24 cellular contexts compared by ENCODE assay signal in the genomic region with DNA sequence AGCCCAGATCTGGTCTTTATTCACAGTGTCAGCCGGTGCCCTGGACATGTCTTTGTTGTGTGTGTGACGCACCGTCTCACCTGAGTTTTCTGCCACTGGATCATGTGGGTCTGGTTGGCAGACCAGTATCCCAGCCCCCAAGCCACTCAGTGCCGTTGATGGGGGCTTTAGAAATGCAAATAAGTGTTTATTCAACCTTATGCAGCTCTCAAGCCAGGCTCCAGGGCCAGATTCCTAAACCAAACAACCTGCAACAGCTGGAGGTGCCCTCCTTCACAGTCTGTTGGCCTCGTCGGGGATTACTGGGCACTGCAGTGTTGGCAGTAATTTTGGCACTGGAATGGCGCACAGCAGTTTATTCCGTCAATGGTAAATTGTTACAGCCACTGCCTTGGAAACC. TPM values are rescaled to one million over a fixed set of nuclear protein-coding genes. Genes with fewer than 3 reads are reported as not detected.
A peak's percentile ranks its signal among the peaks of the same experiment; 100 is the strongest.
DNase-seq lines count a peak whose midpoint lies in the region; TF ChIP-seq lines count a peak whose summit lies in the region.
"Had no signal": no experiment of that assay in that cellular context is flagged by ENCODE, and none has a peak within 500 bp of the region (broad histone marks: within the 10 kb centered on the region; RNA-seq: fewer than 3 reads in every experiment).

No MANE protein-coding gene starts in this region.

- no peaks in the 10 kb centered on the region for H3K9me3 ChIP-seq in endodermal cell (ENCODE audit: control insufficient read depth, low read length)
- H3K9me3 ChIP-seq in hepatocyte (ENCODE audit: low read depth) = no peaks in the 10 kb centered on the region
- H3K9me3 ChIP-seq: Caco-2, heart right ventricle, prostate gland, stomach had no signal

- WGBS in endodermal cell (ENCODE audit: insufficient coverage in 1 of 2, insufficient read length in 1 of 2), 2 experiments = 70 to 81% methylated on average over 7 to 8 of the region's 8 CpGs
- 61% methylated on average over 8 of the region's 8 CpGs for WGBS in hepatocyte (ENCODE audit: low lambda C conversion rate, missing lambda C conversion rate)

- H3K27ac ChIP-seq in endodermal cell (ENCODE audit: low read depth, low read length) = peak overlapping the region; percentile 79
- no peak overlapping the region for H3K27ac ChIP-seq in hepatocyte
- H3K27ac ChIP-seq: 22Rv1, prostate gland had no signal

- H3K36me3 Mint-ChIP-seq in endodermal cell (ENCODE audit: low read depth) = peaks cover 49% of the 10 kb centered on the region
- no peaks in the 10 kb centered on the region for H3K36me3 Mint-ChIP-seq in nephron (ENCODE audit: low read depth)
- H3K36me3 Mint-ChIP-seq: activated naive CD4-positive, alpha-beta T cell treated with anti-CD3 and anti-CD28 coated beads, Interleukin-2, amount 10 ng/mL, durations not matched to agents 7 days and 5 days; natural killer cell treated with Interleukin-12 subunit alpha and Interleukin-12 subunit beta and Interleukin-15 and Interleukin-18, amount 100 ng/mL, for 72 hours had no signal

- DNase-seq in DMS 273 (lab: John Stamatoyannopoulos, UW; ENCODE audit: unreplicated experiment) (peak; percentile 34), DMS 273 treated with DMSO at 0.1 percent for 48 hours (lab: John Stamatoyannopoulos, UW) (no peak), NCI-H1092 treated with DMSO at 0.1 percent for 48 hours (lab: John Stamatoyannopoulos, UW) (peak; percentile 20), endodermal cell (peak; percentile 90), dedifferentiated amniotic fluid mesenchymal stem cell (ENCODE audit: extremely low spot score) (no peak), hepatocyte (ENCODE audit: low spot score) (no peak), UCSD-AML1 (lab: John Stamatoyannopoulos, UW; ENCODE audit: unreplicated experiment) (no peak)
- DNase-seq: activated CD4-positive, CD25-positive, alpha-beta regulatory T cell; activated CD8-positive, alpha-beta T cell treated with anti-CD3 and anti-CD28 coated beads for 36 hours; activated naive CD4-positive, alpha-beta T cell treated with anti-CD3 and anti-CD28 coated beads, Interleukin-2, amount 10 ng/mL, durations not matched to agents 7 days and 5 days; activated T-cell treated with anti-CD3 and anti-CD28 coated beads, Interleukin-2, amount 50 U/mL, for 4 hours; Caco-2; heart right ventricle; IMR-90; NCI-H1436 treated with DMSO at 0.1 percent for 48 hours; small intestine; stimulated activated CD4-positive, alpha-beta T cell treated with anti-CD3 and anti-CD28 coated beads, Interleukin-2, amount 100 ng/mL, for 48 hours; stomach had no signal

- no peaks in the 10 kb centered on the region for H3K4me1 ChIP-seq in endodermal cell (ENCODE audit: control insufficient read depth, insufficient read depth, low read length)
- H3K4me1 ChIP-seq in hepatocyte (ENCODE audit: insufficient read depth) = no peaks in the 10 kb centered on the region
- H3K4me1 ChIP-seq: Caco-2 had no signal

- H3K9ac ChIP-seq in endodermal cell (ENCODE audit: extremely low read depth, low read length, poor library complexity, severe bottlenecking) = no peak overlapping the region

- H3K4me1 Mint-ChIP-seq in endodermal cell = peaks cover 28% of the 10 kb centered on the region
- H3K4me1 Mint-ChIP-seq in nephron = peaks cover 24% of the 10 kb centered on the region
- H3K4me1 Mint-ChIP-seq: activated naive CD4-positive, alpha-beta T cell treated with anti-CD3 and anti-CD28 coated beads, Interleukin-2, amount 10 ng/mL, durations not matched to agents 7 days and 5 days; B cell had no signal

- H3K27ac Mint-ChIP-seq in endodermal cell = peak overlapping the region; percentile 48
- H3K27ac Mint-ChIP-seq in nephron = peak overlapping the region in 2 of 3 experiments; percentile 13 to 77
- H3K27ac Mint-ChIP-seq: activated CD8-positive, alpha-beta T cell treated with anti-CD3 and anti-CD28 coated beads for 36 hours; activated naive CD4-positive, alpha-beta T cell treated with anti-CD3 and anti-CD28 coated beads, Interleukin-2, amount 10 ng/mL, durations not matched to agents 7 days and 5 days; B cell; natural killer cell treated with Interleukin-12 subunit alpha and Interleukin-12 subunit beta and Interleukin-15 and Interleukin-18, amount 100 ng/mL, for 72 hours had no signal

- H3K27me3 Mint-ChIP-seq in endodermal cell (ENCODE audit: insufficient read depth) (peaks cover 2% of the 10 kb centered on the region), nephron (ENCODE audit: low read depth) (peaks cover 11% of the 10 kb centered on the region)

- peak overlapping the region; percentile 8 for H3K4me3 Mint-ChIP-seq in endodermal cell
- no peak overlapping the region for H3K4me3 Mint-ChIP-seq in nephron
- H3K4me3 Mint-ChIP-seq: activated CD8-positive, alpha-beta T cell treated with anti-CD3 and anti-CD28 coated beads for 36 hours; activated naive CD4-positive, alpha-beta T cell treated with anti-CD3 and anti-CD28 coated beads, Interleukin-2, amount 10 ng/mL, durations not matched to agents 7 days and 5 days; activated T-cell treated with anti-CD3 and anti-CD28 coated beads, Interleukin-2, amount 50 U/mL, for 4 hours; B cell; natural killer cell treated with Interleukin-12 subunit alpha and Interleukin-12 subunit beta and Interleukin-15 and Interleukin-18, amount 100 ng/mL, for 72 hours had no signal

- H2AFZ ChIP-seq in hepatocyte = no peak overlapping the region

- H3K9me3 Mint-ChIP-seq in endodermal cell = no peaks in the 10 kb centered on the region
- H3K9me3 Mint-ChIP-seq in nephron = no peaks in the 10 kb centered on the region
- H3K9me3 Mint-ChIP-seq: activated CD8-positive, alpha-beta T cell treated with anti-CD3 and anti-CD28 coated beads for 36 hours; activated naive CD4-positive, alpha-beta T cell treated with anti-CD3 and anti-CD28 coated beads, Interleukin-2, amount 10 ng/mL, durations not matched to agents 7 days and 5 days; activated T-cell treated with anti-CD3 and anti-CD28 coated beads, Interleukin-2, amount 50 U/mL, for 4 hours; natural killer cell treated with Interleukin-12 subunit alpha and Interleukin-12 subunit beta and Interleukin-15 and Interleukin-18, amount 100 ng/mL, for 72 hours had no signal

- TF ChIP-seq CTCF in endodermal cell (conservative IDR thresholded peaks at IDR 0.05) (no peak), nephron (IDR thresholded peaks at IDR 0.05; ENCODE audit: unreplicated experiment in 3 of 3) (no peak), hepatocyte (IDR thresholded peaks at IDR 0.05; ENCODE audit: poor library complexity) (no peak)

- H3K79me2 ChIP-seq in hepatocyte = no peaks in the 10 kb centered on the region

- H3K27me3 ChIP-seq in endodermal cell (ENCODE audit: control insufficient read depth, insufficient read depth, low read length, poor library complexity, severe bottlenecking) (no peaks in the 10 kb centered on the region), hepatocyte (peaks cover 5% of the 10 kb centered on the region)
- H3K27me3 ChIP-seq: heart right ventricle, stomach had no signal

- peaks cover 95% of the 10 kb centered on the region for H3K36me3 ChIP-seq in endodermal cell (ENCODE audit: control insufficient read depth, insufficient read depth, low read length)
- no peaks in the 10 kb centered on the region for H3K36me3 ChIP-seq in hepatocyte (replicated peaks; ENCODE audit: insufficient read depth, low read depth)
- H3K36me3 ChIP-seq: prostate gland, stomach had no signal

- no peaks in the 10 kb centered on the region for H3K9me2 ChIP-seq in hepatocyte (replicated peaks; ENCODE audit: insufficient read depth)

- H3K4me3 ChIP-seq in endodermal cell (ENCODE audit: low read length) = no peak overlapping the region
- no peak overlapping the region for H3K4me3 ChIP-seq in hepatocyte
- H3K4me3 ChIP-seq: heart right ventricle, prostate gland, SK-N-MC, stomach had no signal

- H4K20me1 ChIP-seq in hepatocyte (ENCODE audit: insufficient read depth, poor library complexity, severe bottlenecking) = no peaks in the 10 kb centered on the region

- H3K4me2 ChIP-seq in hepatocyte = no peak overlapping the region

RNA-seq across cellular contexts. Expression of gene FAM124A, which starts 21.6 kb away (rescaled TPM):
- total RNA-seq in endodermal cell (10 to 100 TPM; 49.7 to 56.6 TPM), hepatocyte (0.60 and 0.64 TPM in 2 replicates)
- 9.0 TPM for polyA plus RNA-seq in endodermal cell (2013, experiment 1 of 2)
- 7.9 TPM for polyA plus RNA-seq in endodermal cell (2013, experiment 2 of 2)
- 1.7 TPM in 1 of 2 replicates, not detected in the other for polyA plus RNA-seq in hepatocyte
- total RNA-seq: IMR-90; natural killer cell treated with Interleukin-12 subunit alpha and Interleukin-12 subunit beta and Interleukin-15 and Interleukin-18, amount 100 ng/mL, for 72 hours had no signal

Comparison
In these comparisons a context has a peak if more than half of its experiments do, and no peak if none do; other contexts are left out.
1. DNase-seq: peak in DMS 273 (single experiment), NCI-H1092 treated with DMSO at 0.1 percent for 48 hours (single experiment) and endodermal cell (single experiment); none in DMS 273 treated with DMSO at 0.1 percent for 48 hours (single experiment), dedifferentiated amniotic fluid mesenchymal stem cell (single experiment), hepatocyte (single experiment) and UCSD-AML1 (single experiment).
2. RNA of gene FAM124A, which starts 21.6 kb away (total RNA-seq): 49.7 to 56.6 TPM in endodermal cell; 0.60 to 0.64 TPM in hepatocyte; every median in the first group is over 10 times any median in the second.